In the genomic region with DNA sequence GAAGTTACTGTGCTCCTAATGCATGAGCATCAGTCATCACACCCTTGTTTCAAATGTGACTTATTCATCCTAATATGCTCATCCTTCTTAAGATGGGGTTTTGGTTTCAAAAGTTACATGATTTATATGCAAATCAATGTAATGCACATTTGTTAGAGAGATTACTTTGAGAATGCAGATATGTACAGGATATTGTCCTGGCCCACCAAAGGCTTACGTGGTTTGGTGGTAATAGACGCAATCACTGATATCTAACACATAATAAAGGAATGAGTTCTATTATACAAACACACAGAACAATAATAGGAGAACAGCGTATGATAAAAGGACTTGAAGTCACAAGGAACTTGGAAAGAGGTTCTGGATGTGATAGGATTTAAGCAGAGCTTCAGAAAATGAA, we compare ENCODE assay signal across 30 cellular contexts. TPM values are rescaled to one million over a fixed set of nuclear protein-coding genes. Genes with fewer than 3 reads are reported as not detected.
DNase-seq lines count a peak whose midpoint lies in the region; ATAC-seq, FAIRE-seq and TF ChIP-seq lines count a peak whose summit lies in the region.
"Had no signal": no experiment of that assay in that cellular context is flagged by ENCODE, and none has a peak within 500 bp of the region (broad histone marks: within the 10 kb centered on the region; RNA-seq: fewer than 3 reads in every experiment).

No MANE protein-coding gene starts in this region.

- peaks cover 9% of the 10 kb centered on the region for H3K4me1 Mint-ChIP-seq in activated naive CD4-positive, alpha-beta T cell treated with anti-CD3 and anti-CD28 coated beads, Interleukin-2, amount 50 U/mL, for 24 hours
- H3K4me1 Mint-ChIP-seq in astrocyte (ENCODE audit: low read depth, unreplicated experiment): no peaks in the 10 kb centered on the region
- H3K4me1 Mint-ChIP-seq: CD14-positive monocyte; CD4-positive, CD25-positive, alpha-beta regulatory T cell; CD8-positive, alpha-beta memory T cell had no signal

- no peak for ATAC-seq in activated naive CD4-positive, alpha-beta T cell treated with anti-CD3 and anti-CD28 coated beads, Interleukin-2, amount 50 U/mL, for 72 hours
- ATAC-seq: GM12878 had no signal

- peak overlapping the region; percentile 56 for H3K27ac Mint-ChIP-seq in activated naive CD4-positive, alpha-beta T cell treated with anti-CD3 and anti-CD28 coated beads, Interleukin-2, amount 50 U/mL, for 24 hours
- no peak overlapping the region for H3K27ac Mint-ChIP-seq in activated naive CD4-positive, alpha-beta T cell treated with anti-CD3 and anti-CD28 coated beads, Interleukin-2, amount 50 U/mL, for 72 hours
- no peak overlapping the region for H3K27ac Mint-ChIP-seq in astrocyte (ENCODE audit: unreplicated experiment)
- H3K27ac Mint-ChIP-seq: CD14-positive monocyte; CD4-positive, alpha-beta memory T cell; CD4-positive, CD25-positive, alpha-beta regulatory T cell; CD8-positive, alpha-beta memory T cell had no signal

- no peak for TF ChIP-seq POLR2A in H54 (IDR thresholded peaks at IDR 0.05; ENCODE audit: low read depth, low read length)

- H3K4me3 ChIP-seq in HAP-1: no peak overlapping the region
- no peak overlapping the region for H3K4me3 ChIP-seq in astrocyte (ENCODE audit: insufficient read depth, low read depth, low read length)
- H3K4me3 ChIP-seq: BLaER1, GM12878 had no signal

- DNase-seq in activated naive CD4-positive, alpha-beta T cell treated with anti-CD3 and anti-CD28 coated beads, Interleukin-2, amount 50 U/mL, for 72 hours (ENCODE audit: low spot score in 2 of 2): no peak
- DNase-seq in H54 (ENCODE audit: insufficient read length, low spot score) (no peak), HAP-1 (ENCODE audit: low spot score in 2 of 2) (peak; percentile 62 to 99), astrocyte (ENCODE audit: low read depth) (no peak), NCI-H82 treated with DMSO at 0.1 percent for 48 hours (lab: John Stamatoyannopoulos, UW; ENCODE audit: unreplicated experiment) (no peak), NCI-H1436 (lab: John Stamatoyannopoulos, UW) (no peak)
- no peak for DNase-seq in activated CD4-positive, CD25-positive, alpha-beta regulatory T cell (lab: John Stamatoyannopoulos, UW)
- DNase-seq: 8988T; ACHN; BE2C; C1 segment of cervical spinal cord; CD4-positive, alpha-beta memory T cell; CD4-positive, CD25-positive, alpha-beta regulatory T cell; CD8-positive, alpha-beta memory T cell; COR-L47; DMS 273 treated with DMSO at 0.1 percent for 48 hours; DMS153; DMS53; DMS79; DND-41; EL; GDM1 had no signal

- peak; percentile 23 for FAIRE-seq in H54 (lab: Jason Lieb, UNC)
- FAIRE-seq in astrocyte (lab: Jason Lieb, UNC): peak; percentile 60
- FAIRE-seq: A204.1, GM12878, GM12892, GM18507, GM19239 had no signal

- H3K36me3 ChIP-seq in HAP-1 (replicated peaks) (no peaks in the 10 kb centered on the region), astrocyte (ENCODE audit: insufficient read depth, low read length) (no peaks in the 10 kb centered on the region)
- H3K36me3 ChIP-seq: BE2C, BLaER1 had no signal

- peaks cover 1% of the 10 kb centered on the region for H3K9me3 Mint-ChIP-seq in activated naive CD4-positive, alpha-beta T cell treated with anti-CD3 and anti-CD28 coated beads, Interleukin-2, amount 50 U/mL, for 24 hours
- peaks cover 0 to 7% of the 10 kb centered on the region in 2 donors for H3K9me3 Mint-ChIP-seq in activated naive CD4-positive, alpha-beta T cell treated with anti-CD3 and anti-CD28 coated beads, Interleukin-2, amount 50 U/mL, for 72 hours
- H3K9me3 Mint-ChIP-seq in astrocyte (ENCODE audit: unreplicated experiment): peaks cover 1% of the 10 kb centered on the region
- H3K9me3 Mint-ChIP-seq: CD8-positive, alpha-beta memory T cell had no signal

- no peaks in the 10 kb centered on the region for H3K79me2 ChIP-seq in astrocyte (ENCODE audit: insufficient read depth, low read length)

- H3K27me3 Mint-ChIP-seq in activated naive CD4-positive, alpha-beta T cell treated with anti-CD3 and anti-CD28 coated beads, Interleukin-2, amount 50 U/mL, for 24 hours: no peaks in the 10 kb centered on the region
- no peaks in the 10 kb centered on the region for H3K27me3 Mint-ChIP-seq in astrocyte (ENCODE audit: low read depth, unreplicated experiment)
- H3K27me3 Mint-ChIP-seq: CD4-positive, CD25-positive, alpha-beta regulatory T cell had no signal

- no peak overlapping the region for H2AFZ ChIP-seq in astrocyte (ENCODE audit: low read depth, low read length)

- no peak overlapping the region for H3K9ac ChIP-seq in astrocyte (ENCODE audit: low read length)
- H3K9ac ChIP-seq: BLaER1 had no signal

- H3K27me3 ChIP-seq in HAP-1 (ENCODE audit: low read depth): no peaks in the 10 kb centered on the region
- H3K27me3 ChIP-seq in astrocyte (ENCODE audit: insufficient read depth, low read length): no peaks in the 10 kb centered on the region
- H3K27me3 ChIP-seq: BE2C, BLaER1 had no signal

- no peak overlapping the region for H3K4me3 Mint-ChIP-seq in activated naive CD4-positive, alpha-beta T cell treated with anti-CD3 and anti-CD28 coated beads, Interleukin-2, amount 50 U/mL, for 24 hours
- no peak overlapping the region for H3K4me3 Mint-ChIP-seq in astrocyte (ENCODE audit: unreplicated experiment)
- H3K4me3 Mint-ChIP-seq: CD14-positive monocyte; CD4-positive, alpha-beta memory T cell; CD4-positive, CD25-positive, alpha-beta regulatory T cell; CD8-positive, alpha-beta memory T cell had no signal

- no peak overlapping the region for H3K27ac ChIP-seq in astrocyte (ENCODE audit: low read depth, low read length)
- H3K27ac ChIP-seq: BLaER1 had no signal

- H4K20me1 ChIP-seq in astrocyte (ENCODE audit: insufficient read depth, low read length): no peaks in the 10 kb centered on the region
- H4K20me1 ChIP-seq: BLaER1 had no signal

- H3K36me3 Mint-ChIP-seq in activated naive CD4-positive, alpha-beta T cell treated with anti-CD3 and anti-CD28 coated beads, Interleukin-2, amount 50 U/mL, for 24 hours: no peaks in the 10 kb centered on the region
- H3K36me3 Mint-ChIP-seq in activated naive CD4-positive, alpha-beta T cell treated with anti-CD3 and anti-CD28 coated beads, Interleukin-2, amount 50 U/mL, for 72 hours: peaks cover 7 to 12% of the 10 kb centered on the region in 2 donors
- H3K36me3 Mint-ChIP-seq in astrocyte (ENCODE audit: low read depth, unreplicated experiment): no peaks in the 10 kb centered on the region
- H3K36me3 Mint-ChIP-seq: CD14-positive monocyte; CD4-positive, alpha-beta memory T cell; CD4-positive, CD25-positive, alpha-beta regulatory T cell had no signal

- in situ Hi-C loops in HAP-1 (cut with MboI; ENCODE audit: low sequenced_read_pairs): no loop called here

- H3K9me3 ChIP-seq in HAP-1 (no peaks in the 10 kb centered on the region), astrocyte (ENCODE audit: insufficient read depth, low read depth, low read length) (no peaks in the 10 kb centered on the region)
- H3K9me3 ChIP-seq: BE2C, BLaER1 had no signal

- TF ChIP-seq CTCF in astrocyte (IDR thresholded peaks at IDR 0.05; ENCODE audit: insufficient read depth, low read depth, low read length): no peak

- no peak overlapping the region for H3K4me2 ChIP-seq in astrocyte (ENCODE audit: low read length)
- H3K4me2 ChIP-seq: BLaER1 had no signal

- H3K4me1 ChIP-seq in HAP-1: peaks cover 14% of the 10 kb centered on the region
- no peaks in the 10 kb centered on the region for H3K4me1 ChIP-seq in astrocyte (ENCODE audit: insufficient read depth, low read length)
- H3K4me1 ChIP-seq: BE2C had no signal

RNA-seq across cellular contexts. Expression of a gene that starts 11.1 kb away (rescaled TPM):
- total RNA-seq in activated naive CD4-positive, alpha-beta T cell treated with anti-CD3 and anti-CD28 coated beads, Interleukin-2, amount 50 U/mL, for 72 hours: 1 to 10 TPM; 2.9 to 3.3 TPM
- total RNA-seq in astrocyte: 429 and 580 TPM in 2 replicates

Comparison
In these comparisons a context has a peak if more than half of its experiments do, and no peak if none do; other contexts are left out.
1. DNase-seq: peak in HAP-1 (2 of 2); none in activated naive CD4-positive, alpha-beta T cell treated with anti-CD3 and anti-CD28 coated beads, Interleukin-2, amount 50 U/mL, for 72 hours (0 of 2), H54 (single experiment), astrocyte (single experiment), NCI-H82 treated with DMSO at 0.1 percent for 48 hours (single experiment), activated CD4-positive, CD25-positive, alpha-beta regulatory T cell (0 of 4) and NCI-H1436 (single experiment).
2. RNA of a gene that starts 11.1 kb away (total RNA-seq): 429 to 580 TPM in astrocyte; 2.9 to 3.3 TPM in activated naive CD4-positive, alpha-beta T cell treated with anti-CD3 and anti-CD28 coated beads, Interleukin-2, amount 50 U/mL, for 72 hours; every median in the first group is over 10 times any median in the second.